In the genomic region with DNA sequence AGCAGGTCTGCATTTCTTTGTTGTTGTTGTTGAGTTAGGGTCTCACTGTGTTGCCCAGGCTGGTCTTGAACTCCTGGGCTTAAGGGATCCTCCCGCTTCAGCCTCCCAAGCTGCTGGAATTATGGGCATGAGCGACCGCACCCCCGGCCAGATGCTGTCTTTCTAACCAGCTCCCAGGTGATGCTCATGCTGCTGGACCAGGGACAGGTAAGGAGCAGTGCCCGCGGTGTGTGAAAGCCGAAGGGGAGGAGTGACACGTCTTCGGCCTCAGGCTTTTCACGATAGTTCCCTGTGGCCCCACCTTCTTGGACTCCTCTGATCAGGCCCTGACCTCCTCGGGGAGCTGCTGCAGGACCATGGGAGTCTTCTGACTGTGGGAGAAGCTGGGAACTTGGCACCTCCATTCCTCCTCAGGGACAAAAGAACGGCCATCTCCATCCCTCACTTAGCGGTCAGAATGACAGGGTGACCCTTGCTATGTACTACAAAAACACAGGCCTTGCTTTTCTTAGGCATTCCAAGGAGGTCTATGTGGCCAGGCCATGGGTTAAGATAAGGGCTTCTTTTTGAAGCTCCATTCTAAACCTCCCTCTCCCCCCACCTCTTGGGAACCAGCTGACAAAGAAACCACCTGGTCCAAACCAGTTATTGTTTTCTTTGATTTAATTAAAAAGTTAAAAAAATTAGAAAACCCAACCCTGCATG, we compare ENCODE assay signal across 33 cellular contexts. TPM values are rescaled to one million over a fixed set of nuclear protein-coding genes. Genes with fewer than 3 reads are reported as not detected.
"Had no signal": no experiment of that assay in that cellular context is flagged by ENCODE, and none has a peak within 500 bp of the region (broad histone marks: within the 10 kb centered on the region; RNA-seq: fewer than 3 reads in every experiment).

No MANE protein-coding gene starts in this region.

- H3K27ac ChIP-seq: coronary artery, esophagus muscularis mucosa, heart right ventricle, neutrophil, parathyroid adenoma, right lobe of liver, suprapubic skin, vagina had no signal

- H3K9ac ChIP-seq: parathyroid adenoma had no signal

- H3K4me3 ChIP-seq: coronary artery, esophagus muscularis mucosa, heart right ventricle, lung, mucosa of descending colon, right lobe of liver, smooth muscle cell, suprapubic skin, vagina had no signal

- H3K27me3 ChIP-seq: right lobe of liver had no signal

- DNase-seq: dermis blood vessel endothelial cell; effector memory CD4-positive, alpha-beta T cell; foreskin melanocyte; glutamatergic neuron; heart right ventricle; hypothalamus; immature natural killer cell; islet precursor cell; mesenchymal stem cell; naive B cell; right lobe of liver; stimulated activated CD4-positive, alpha-beta T cell treated with anti-CD3 and anti-CD28 coated beads, Interleukin-12 subunit alpha, Interleukin-12 subunit beta, amount 100 ng/mL, for 4 hours; stimulated activated CD4-positive, alpha-beta T cell treated with anti-CD3 and anti-CD28 coated beads, Interleukin-1b, Interleukin-23, amount 100 ng/mL, for 48 hours; stimulated activated CD4-positive, alpha-beta T cell treated with anti-CD3 and anti-CD28 coated beads, Interleukin-4, amount 100 ng/mL, for 1 hour; stimulated activated CD8-positive, alpha-beta memory T cell treated with anti-CD3 and anti-CD28 coated beads, Interleukin-4, amount 100 ng/mL, for 48 hours; stimulated activated naive CD4-positive, alpha-beta T cell; stimulated activated naive CD8-positive, alpha-beta T cell treated with anti-CD3 and anti-CD28 coated beads, Interleukin-15, amount 100 ng/mL, for 72 hours; trophoblast cell had no signal

- H3K4me1 ChIP-seq: parathyroid adenoma had no signal

- ATAC-seq: heart right ventricle; left lobe of liver; natural killer cell treated with Interleukin-12 subunit alpha and Interleukin-12 subunit beta and Interleukin-15 and Interleukin-18, amount 100 ng/mL, for 72 hours; right lobe of liver; stimulated activated naive CD8-positive, alpha-beta T cell treated with anti-CD3 and anti-CD28 coated beads, Interleukin-15, amount 100 ng/mL, for 72 hours had no signal

- H3K4me2 ChIP-seq: smooth muscle cell had no signal

- H3K9me3 ChIP-seq: esophagus muscularis mucosa, heart right ventricle, mucosa of descending colon, neutrophil, right lobe of liver, suprapubic skin, vagina had no signal

- H2AFZ ChIP-seq: parathyroid adenoma had no signal

- H3K79me2 ChIP-seq: parathyroid adenoma had no signal

RNA-seq across cellular contexts. Expression of gene SFRP5, which starts 5.5 kb away (rescaled TPM):
- total RNA-seq: dermis blood vessel endothelial cell; endothelial cell of umbilical vein; epithelial cell of proximal tubule; fibroblast of lung; natural killer cell treated with Interleukin-12 subunit alpha and Interleukin-12 subunit beta and Interleukin-15 and Interleukin-18, amount 100 ng/mL, for 72 hours; neural crest cell; smooth muscle cell had no signal
- polyA plus RNA-seq: endothelial cell of umbilical vein, fibroblast of lung, immature natural killer cell had no signal
